Comparison of ENCODE assay signal across 8 cellular contexts in genomic region chr2:96869281-96869823, GRCh38. TPM values are rescaled to one million over a fixed set of nuclear protein-coding genes. Genes with fewer than 3 reads are reported as not detected.
A peak's percentile ranks its signal among the peaks of the same experiment; 100 is the strongest.
DNase-seq lines count a peak whose midpoint lies in the region; ATAC-seq, FAIRE-seq and TF ChIP-seq lines count a peak whose summit lies in the region.

No MANE protein-coding gene starts in this region.

- H3K79me2 ChIP-seq in HCT116 (ENCODE audit: insufficient read depth, low read length), result peaks cover 25% of the 10 kb centered on the region; the same call in 1 of the 2 replicates

- H3K27me3 Mint-ChIP-seq in CD8-positive, alpha-beta memory T cell, result no peaks in the 10 kb centered on the region

- peak overlapping the region; percentile 63 for H3K4me3 ChIP-seq in CD8-positive, alpha-beta memory T cell (ENCODE audit: low read length)
- H3K4me3 ChIP-seq in HCT116 (replicated peaks in 1 of 2; ENCODE audit: low read depth in 1 of 2, low read length in 2 of 2), result peak overlapping the region; percentile 66 to 82
- peak overlapping the region; percentile 78 to 82 for H3K4me3 ChIP-seq in esophagus (ENCODE audit: low read depth in 1 of 2, low read length in 2 of 2)

- no peaks in the 10 kb centered on the region for H3K9me2 ChIP-seq in HCT116 (ENCODE audit: insufficient read depth)

- H3K9me3 ChIP-seq in CD8-positive, alpha-beta memory T cell (ENCODE audit: low read length), result no peaks in the 10 kb centered on the region
- H3K9me3 ChIP-seq in HCT116 (ENCODE audit: control insufficient read depth in 1 of 2, insufficient read depth in 1 of 2, low read depth in 1 of 2, low read length in 2 of 2) (no peaks in the 10 kb centered on the region), esophagus (ENCODE audit: control insufficient read depth in 2 of 2, insufficient read depth in 1 of 2, low read depth in 1 of 2, low read length in 1 of 2) (no peaks in the 10 kb centered on the region)

- intact Hi-C loops in HCT116 (cut with micrococcal nuclease), result loop anchor here (2.0 kb wide), 1 partner anchor 53 kb away; the partner anchor contains the start of gene CNNM3

- ATAC-seq in HCT116 (peak; percentile 43), SK-N-SH treated with all-trans-retinoic acid at 6 μM for 48 hours (peak; percentile 49), GM18519 (IDR thresholded peaks at IDR 0.05; ENCODE audit: low FRiP score, unreplicated experiment) (no peak)

- H3K4me2 ChIP-seq in HCT116 (ENCODE audit: low read length), result peak overlapping the region; percentile 95

- no peaks in the 10 kb centered on the region for H3K27me3 ChIP-seq in CD8-positive, alpha-beta memory T cell (ENCODE audit: insufficient read depth, low read length, poor library complexity, severe bottlenecking)
- no peaks in the 10 kb centered on the region for H3K27me3 ChIP-seq in HCT116 (ENCODE audit: insufficient read depth, low read length)
- H3K27me3 ChIP-seq in esophagus (ENCODE audit: control insufficient read depth in 1 of 2, insufficient read depth in 2 of 2, low read length in 2 of 2), result no peaks in the 10 kb centered on the region

- TF ChIP-seq RAD21 in HCT116 (IDR thresholded peaks at IDR 0.05; ENCODE audit: low read depth), result no peak

- TF ChIP-seq POLR2A in HCT116 (IDR thresholded peaks at IDR 0.05; ENCODE audit: borderline replicate concordance, extremely low read depth, insufficient read depth, insufficient read length), result no peak

- peaks cover 33% of the 10 kb centered on the region for H3K4me1 ChIP-seq in CD8-positive, alpha-beta memory T cell (ENCODE audit: insufficient read depth, low read length)
- H3K4me1 ChIP-seq in HCT116 (ENCODE audit: control insufficient read depth in 1 of 2, insufficient read depth in 2 of 2, low read length in 2 of 2) (peaks cover 28 to 43% of the 10 kb centered on the region in 2 experiments), esophagus (ENCODE audit: control insufficient read depth in 2 of 2, insufficient read depth in 2 of 2, low read length in 1 of 2) (peaks cover 18 to 34% of the 10 kb centered on the region in 2 donors)

- peak overlapping the region; percentile 92 for H3K9ac ChIP-seq in HCT116 (ENCODE audit: low read length)

- TF ChIP-seq CTCF in HCT116 (IDR thresholded peaks at IDR 0.05 in 2 of 3, conservative IDR thresholded peaks at IDR 0.05 in 1 of 3; ENCODE audit: borderline replicate concordance in 1 of 3, insufficient read depth in 1 of 3, low read depth in 2 of 3, low read length in 2 of 3), result no peak

- H3K27ac Mint-ChIP-seq in CD8-positive, alpha-beta memory T cell, result no peak overlapping the region

- BruUV-seq in HCT116 (replicated peaks; lab: Mats Ljungman, UMichigan), result no TSS peak

- H4K20me1 ChIP-seq in HCT116 (ENCODE audit: insufficient read depth), result no peaks in the 10 kb centered on the region

- H3K36me3 Mint-ChIP-seq in CD8-positive, alpha-beta memory T cell, result peaks cover 0 to 41% (median 2%) of the 10 kb centered on the region in 3 donors

- H3K4me3 Mint-ChIP-seq in CD8-positive, alpha-beta memory T cell, result peak overlapping the region in 5 of 7 donors; percentile 51 to 97 (median 91)

- H3K27ac ChIP-seq in CD8-positive, alpha-beta memory T cell (ENCODE audit: low read depth, low read length), result peak overlapping the region; percentile 77
- H3K27ac ChIP-seq in HCT116 (ENCODE audit: low read depth, low read length) (peak overlapping the region; percentile 93), esophagus (ENCODE audit: low read depth in 2 of 2, low read length in 1 of 2) (peak overlapping the region; percentile 98 to 99)

- peaks cover 12% of the 10 kb centered on the region for H3K36me3 ChIP-seq in CD8-positive, alpha-beta memory T cell (ENCODE audit: insufficient read depth, low read length)
- H3K36me3 ChIP-seq in HCT116 (ENCODE audit: control insufficient read depth in 1 of 2, insufficient read depth in 2 of 2, low read length in 2 of 2) (peaks cover 2% of the 10 kb centered on the region in 2 experiments; a peak in 2 of 4 replicates), esophagus (ENCODE audit: control insufficient read depth in 2 of 2, insufficient read depth in 2 of 2, low read length in 1 of 2) (peaks cover 4 to 31% of the 10 kb centered on the region in 2 donors)

- POLR2A ChIA-PET in CD8-positive, alpha-beta memory T cell (lab: Charles Lee), result interaction anchor here (0.8 to 1.7 kb wide), 7 partner anchors 12 to 93 kb away, joined by 3 to 11 read pairs (median 5); partner anchors contain the start of genes ANKRD39 and CNNM3
- POLR2A ChIA-PET in HCT116 (lab: Charles Lee), result interaction anchor here (0.7 to 2.3 kb wide), 2 partner anchors 12 to 88 kb away, joined by 4 to 20 read pairs; partner anchors contain the start of gene ANKRD39

- no peak for FAIRE-seq in urothelium cell line (lab: Jason Lieb, UNC)

- H3K9me3 Mint-ChIP-seq in CD8-positive, alpha-beta memory T cell, result no peaks in the 10 kb centered on the region

- H3K4me1 Mint-ChIP-seq in CD8-positive, alpha-beta memory T cell, result peaks cover 34 to 64% (median 49%) of the 10 kb centered on the region in 3 donors

- 0 to 1% methylated on average over 35 to 65 of the region's 65 CpGs for WGBS in esophagus, 2 donors

- RAD21 ChIA-PET in HCT116 (lab: Charles Lee; ENCODE audit: low non-redundant PET in 1 of 2, low total read pairs in 2 of 2, uncharacterized antibody in 2 of 2, unreplicated experiment in 2 of 2), result interaction anchor here (1.2 to 1.8 kb wide), 2 partner anchors 11 to 12 kb away, joined by 5 to 6 read pairs; partner anchors contain the start of gene ANKRD39 (in 2 of the 2)

- CTCF ChIA-PET in CD8-positive, alpha-beta memory T cell (lab: Charles Lee), result interaction anchor here (0.9 to 14.3 kb wide), 6 partner anchors 12 to 93 kb away, joined by 3 to 358 read pairs (median 10); partner anchors contain the start of gene ANKRD39
- CTCF ChIA-PET in HCT116 (lab: Charles Lee), result interaction anchor here (1.2 to 1.9 kb wide), 3 partner anchors 11 to 309 kb away, joined by 3 to 17 read pairs (median 9); partner anchors contain the start of gene ANKRD39

- no peak overlapping the region for H2AFZ ChIP-seq in HCT116 (ENCODE audit: low read depth, low read length, poor library complexity, severe bottlenecking)

- DNase-seq in CD8-positive, alpha-beta memory T cell, result no peak
- DNase-seq in HCT116 (ENCODE audit: low read depth, low spot score), result peak; percentile 19
- peak; percentile 64 for DNase-seq in mucosa of gallbladder (ENCODE audit: low spot score)
- DNase-seq in urothelium cell line (ENCODE audit: low spot score), result peak; percentile 81
- DNase-seq in NK-92 (lab: John Stamatoyannopoulos, UW; ENCODE audit: unreplicated experiment), result no peak

TF ChIP-seq in HCT116, 20 proteins besides CTCF, POLR2A, EP300 and RAD21 (continues in another document):
- TF ChIP-seq ZBTB33 (IDR thresholded peaks at IDR 0.05; ENCODE audit: extremely low read depth, insufficient replicate concordance, low read length) (no peak), CBX3 (IDR thresholded peaks at IDR 0.05; ENCODE audit: low read depth) (no peak), SP1 (IDR thresholded peaks at IDR 0.05; ENCODE audit: low read depth) (no peak)

TF ChIP-seq in SK-N-SH treated with all-trans-retinoic acid at 6 μM for 48 hours, 23 proteins besides CTCF, POLR2A, EP300 and RAD21 (continues in another document):
- TF ChIP-seq TSHZ2 (CRISPR knock-in tag; IDR thresholded peaks at IDR 0.05) (no peak), ZNF8 (CRISPR knock-in tag; IDR thresholded peaks at IDR 0.05) (no peak)

RNA-seq across cellular contexts. Expression of gene SEMA4C, which starts 0.5 kb away (rescaled TPM):
- total RNA-seq in CD8-positive, alpha-beta memory T cell, result 10 to 100 TPM; 16.6 to 18.7 TPM
- 7.1 TPM for polyA plus RNA-seq in CD8-positive, alpha-beta memory T cell
- total RNA-seq in HCT116 (2021; ENCODE audit: unreplicated experiment) (25.4 TPM), mucosa of gallbladder (42.3 TPM)
- polyA plus RNA-seq in HCT116 (2012), result 24.7 and 27.8 TPM in 2 replicates
- polyA plus RNA-seq in esophagus, result 10 to 100 TPM; 13.1 to 14.2 TPM

RNA-seq across cellular contexts. Expression of gene ANKRD39, which starts 11.5 kb away (rescaled TPM):
- 10 to 100 TPM; 30.9 to 32.2 TPM for total RNA-seq in CD8-positive, alpha-beta memory T cell
- 29.6 TPM for polyA plus RNA-seq in CD8-positive, alpha-beta memory T cell
- total RNA-seq in HCT116 (2021; ENCODE audit: unreplicated experiment), result 24.2 TPM
- polyA plus RNA-seq in HCT116 (2012), result 29.8 and 31.9 TPM in 2 replicates
- 10 to 100 TPM; 11.9 to 12.2 TPM for polyA plus RNA-seq in esophagus
- total RNA-seq in mucosa of gallbladder, result 19.1 TPM

RNA-seq across cellular contexts. Expression of gene ANKRD23, which starts 25.5 kb away (rescaled TPM):
- total RNA-seq in CD8-positive, alpha-beta memory T cell, result 1 to 10 TPM; 3.8 to 3.9 TPM
- 0.47 TPM for polyA plus RNA-seq in CD8-positive, alpha-beta memory T cell
- total RNA-seq in HCT116 (2021; ENCODE audit: unreplicated experiment), result 1.4 TPM
- polyA plus RNA-seq in HCT116 (2012), result 1.2 and 1.5 TPM in 2 replicates
- 1 to 10 TPM; 1.2 to 5.0 TPM for polyA plus RNA-seq in esophagus
- total RNA-seq in mucosa of gallbladder, result 6.9 TPM

RNA-seq across cellular contexts. Expression of gene CNNM3, which starts 53.3 kb away (rescaled TPM):
- total RNA-seq in CD8-positive, alpha-beta memory T cell, result 10 to 100 TPM; 32.6 to 36.6 TPM
- 13.0 TPM for polyA plus RNA-seq in CD8-positive, alpha-beta memory T cell
- total RNA-seq in HCT116 (2021; ENCODE audit: unreplicated experiment) (31.1 TPM), mucosa of gallbladder (65.2 TPM)
- 14.5 and 19.4 TPM in 2 replicates for polyA plus RNA-seq in HCT116 (2012)
- polyA plus RNA-seq in esophagus, result 1 to 10 TPM; 3.8 to 3.9 TPM

Comparison
In these comparisons a context has a peak if more than half of its experiments do, and no peak if none do; other contexts are left out.
1. DNase-seq: peak in HCT116 (single experiment), mucosa of gallbladder (single experiment) and urothelium cell line (single experiment); none in CD8-positive, alpha-beta memory T cell (0 of 5) and NK-92 (single experiment).
2. Peak in every context shown above with its lines, with median percentiles within 50 percentile points of each other: H3K27ac ChIP-seq and H3K4me3 ChIP-seq.